Comparison of ENCODE assay signal across 7 cellular contexts in the genomic region with DNA sequence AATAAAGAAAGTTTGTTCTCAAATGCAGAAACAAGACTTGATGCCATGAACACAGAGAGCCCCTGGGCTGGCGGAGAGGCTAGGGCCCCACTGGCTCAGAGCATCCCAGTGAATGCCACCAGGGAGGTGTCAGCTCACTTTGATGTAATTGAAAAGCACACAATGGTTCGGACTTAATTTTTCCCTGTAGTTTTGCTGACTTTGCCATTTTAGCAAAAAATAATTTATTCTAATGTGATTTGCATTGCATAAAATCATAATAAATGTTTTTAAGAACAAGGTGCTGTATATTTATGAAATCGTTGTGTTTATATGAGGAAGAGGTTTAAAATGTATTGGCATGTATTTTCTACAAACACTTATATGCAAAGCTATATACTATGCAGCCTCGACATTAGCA.
"Had no signal": no experiment of that assay in that cellular context is flagged by ENCODE, and none has a peak within 500 bp of the region (broad histone marks: within the 10 kb centered on the region; RNA-seq: fewer than 3 reads in every experiment).

No MANE protein-coding gene starts in this region.

- H3K27ac ChIP-seq: HL-60 had no signal

- DNase-seq: H7, Kasumi-1, KG1 had no signal

- H3K4me3 ChIP-seq: GM23338, HAP-1 had no signal

- H3K4me2 ChIP-seq: GM23338 had no signal

- H3K4me1 ChIP-seq: HAP-1 had no signal

- ATAC-seq: GM23338, HCT116 had no signal

- H3K9me3 ChIP-seq: HAP-1 had no signal

- H3K36me3 ChIP-seq: HAP-1 had no signal

- H2AFZ ChIP-seq: GM23338 had no signal
